In genomic region chr6:157555795-157556645, GRCh38 we compare ENCODE assay signal across 17 cellular contexts.
DNase-seq lines count a peak whose midpoint lies in the region; TF ChIP-seq lines count a peak whose summit lies in the region.
"Had no signal": no experiment of that assay in that cellular context is flagged by ENCODE, and none has a peak within 500 bp of the region (broad histone marks: within the 10 kb centered on the region; RNA-seq: fewer than 3 reads in every experiment).

No MANE protein-coding gene starts in this region.

- intact Hi-C loops in OCI-LY7 (cut with micrococcal nuclease; ENCODE audit: unreplicated experiment) = loop anchor here (5.0 to 10.0 kb wide), 2 partner anchors 174 to 191 kb away; partner anchors contain the start of gene ZDHHC14

- peaks cover 15% of the 10 kb centered on the region for H3F3A ChIP-seq in DOHH2 (ENCODE audit: control insufficient read depth, insufficient read depth)

- peak overlapping the region; percentile 6 for H2AK5ac ChIP-seq in neuronal stem cell (ENCODE audit: low read depth, low read length)

- DNase-seq in OCI-LY7 (ENCODE audit: low spot score) (no peak), endodermal cell (peak; percentile 33), neuronal stem cell (ENCODE audit: low spot score) (no peak), NCI-H2171 treated with DMSO at 0.1 percent for 48 hours (lab: John Stamatoyannopoulos, UW) (no peak), MV-4-11 (lab: John Stamatoyannopoulos, UW) (no peak), GM10266 (ENCODE audit: extremely low spot score) (no peak)
- DNase-seq: activated CD4-positive, alpha-beta T cell treated with anti-CD3 and anti-CD28 coated beads for 1 hour; NCI-H1694; PC-3; posterior cingulate gyrus; stimulated activated CD4-positive, alpha-beta T cell treated with anti-CD3 and anti-CD28 coated beads, Interleukin-4, amount 100 ng/mL, for 4 hours; stimulated activated CD8-positive, alpha-beta memory T cell treated with anti-CD3 and anti-CD28 coated beads, Interleukin-4, amount 100 ng/mL, for 48 hours; testis had no signal

- BruUV-seq in OCI-LY7 (replicated peaks; lab: Mats Ljungman, UMichigan) = no TSS peak

- no peak overlapping the region for H4K8ac ChIP-seq in neuronal stem cell (ENCODE audit: low read depth, low read length)

- H3K79me2 ChIP-seq in DOHH2 (ENCODE audit: control insufficient read depth, low read length) (no peaks in the 10 kb centered on the region), OCI-LY7 (ENCODE audit: insufficient read depth, low read depth, low read length) (no peaks in the 10 kb centered on the region)

- no peaks in the 10 kb centered on the region for H3K79me1 ChIP-seq in neuronal stem cell (ENCODE audit: low read depth, low read length)

- H3K4me1 ChIP-seq in DOHH2 (ENCODE audit: control insufficient read depth, low read length) = peaks cover 56% of the 10 kb centered on the region
- peaks cover 50% of the 10 kb centered on the region for H3K4me1 ChIP-seq in OCI-LY7 (ENCODE audit: insufficient read depth, low read length, poor library complexity, severe bottlenecking)
- H3K4me1 ChIP-seq in endodermal cell (ENCODE audit: control insufficient read depth, insufficient read depth, low read length) = peaks cover 3% of the 10 kb centered on the region
- peaks cover 16 to 34% of the 10 kb centered on the region in 2 donors for H3K4me1 ChIP-seq in neuronal stem cell (ENCODE audit: control insufficient read depth in 2 of 2, insufficient read depth in 1 of 2, low read depth in 1 of 2, low read length in 2 of 2)
- H3K4me1 ChIP-seq: ascending aorta, testis had no signal

- H2BK120ac ChIP-seq in neuronal stem cell (ENCODE audit: low read depth, low read length) = no peak overlapping the region

- H4K20me1 ChIP-seq in DOHH2 (ENCODE audit: control insufficient read depth, insufficient read depth, low read depth, low read length) (no peaks in the 10 kb centered on the region), OCI-LY7 (ENCODE audit: insufficient read depth, low read length) (no peaks in the 10 kb centered on the region)

- H2BK5ac ChIP-seq in neuronal stem cell (ENCODE audit: low read length) = peak overlapping the region; percentile 78

- 90% methylated on average over 21 to 27 of the region's 27 CpGs for WGBS in endodermal cell (ENCODE audit: insufficient coverage in 1 of 2, insufficient read length in 1 of 2), 2 experiments
- no CpG with 5 or more reads among the region's 27 CpGs for WGBS in neuronal stem cell (ENCODE audit: extremely low coverage in 2 of 2, insufficient read length in 2 of 2, insufficient replicate concordance in 1 of 2), 2 donors

- POLR2A ChIA-PET in OCI-LY7 (lab: Charles Lee) = interaction anchor here (0.8 to 3.0 kb wide), 5 partner anchors 12 to 45 kb away, joined by 3 to 27 read pairs (median 3); no protein-coding TSS in a partner anchor

- H4K91ac ChIP-seq in neuronal stem cell (ENCODE audit: low read depth, low read length, poor library complexity) = no peak overlapping the region

- H3K4me2 ChIP-seq in DOHH2 (ENCODE audit: low read length) (peak overlapping the region; percentile 91), OCI-LY7 (ENCODE audit: low read length) (peak overlapping the region; percentile 70; the same call in 1 of the 2 replicates), neuronal stem cell (ENCODE audit: insufficient read depth, low read length, poor library complexity, severe bottlenecking) (no peak overlapping the region)

- no peaks in the 10 kb centered on the region for H3K9me2 ChIP-seq in DOHH2 (replicated peaks; ENCODE audit: control insufficient read depth, low read length)
- H3K9me2 ChIP-seq in OCI-LY7 (ENCODE audit: insufficient read depth, low read length) = no peaks in the 10 kb centered on the region

- no peak overlapping the region for H3K4me3 Mint-ChIP-seq in endodermal cell

- no peak overlapping the region for H2BK15ac ChIP-seq in neuronal stem cell (ENCODE audit: low read length)

- H2AFZ ChIP-seq in OCI-LY7 (ENCODE audit: low read length) (peak overlapping the region; percentile 58; the same call in 1 of the 2 replicates), neuronal stem cell (ENCODE audit: low read length) (no peak overlapping the region)

- H3K4me1 Mint-ChIP-seq in endodermal cell = peaks cover 17% of the 10 kb centered on the region

- H3K27me3 ChIP-seq in DOHH2 (ENCODE audit: control insufficient read depth, low read length) (peaks cover 2% of the 10 kb centered on the region; the same call in 1 of the 2 replicates), endodermal cell (ENCODE audit: control insufficient read depth, insufficient read depth, low read length, poor library complexity, severe bottlenecking) (no peaks in the 10 kb centered on the region), neuronal stem cell (ENCODE audit: control insufficient read depth in 3 of 3, insufficient read depth in 3 of 3, low read depth in 1 of 3, low read length in 3 of 3) (no peaks in the 10 kb centered on the region)
- H3K27me3 ChIP-seq: ascending aorta, testis had no signal

- no peak overlapping the region for H3K27ac Mint-ChIP-seq in endodermal cell

- H3K23ac ChIP-seq in neuronal stem cell (ENCODE audit: low read depth, low read length, poor library complexity) = no peak overlapping the region

- no peaks in the 10 kb centered on the region for H3K27me3 Mint-ChIP-seq in endodermal cell (ENCODE audit: insufficient read depth)

- H3K9me3 ChIP-seq in DOHH2 (ENCODE audit: control insufficient read depth, insufficient read depth, low read length) (no peaks in the 10 kb centered on the region), OCI-LY7 (ENCODE audit: low read length) (no peaks in the 10 kb centered on the region), endodermal cell (ENCODE audit: control insufficient read depth, low read length) (no peaks in the 10 kb centered on the region), neuronal stem cell (replicated peaks in 1 of 2; ENCODE audit: control insufficient read depth in 2 of 2, insufficient read depth in 1 of 2, low read depth in 1 of 2, low read length in 2 of 2) (no peaks in the 10 kb centered on the region)
- H3K9me3 ChIP-seq: ascending aorta, testis had no signal

- H3K9ac ChIP-seq in endodermal cell (ENCODE audit: extremely low read depth, low read length, poor library complexity, severe bottlenecking) = no peak overlapping the region
- H3K9ac ChIP-seq in neuronal stem cell (ENCODE audit: low read depth, low read length, poor library complexity) = no peak overlapping the region

- no peaks in the 10 kb centered on the region for H3K9me3 Mint-ChIP-seq in endodermal cell

- H3K27ac ChIP-seq in DOHH2 (ENCODE audit: low read depth, low read length) (peak overlapping the region; percentile 90), OCI-LY7 (ENCODE audit: low read depth, low read length, poor library complexity, severe bottlenecking) (peak overlapping the region; percentile 79), endodermal cell (ENCODE audit: low read depth, low read length) (no peak overlapping the region), neuronal stem cell (replicated peaks; ENCODE audit: low read length) (peak overlapping the region; percentile 53)
- H3K27ac ChIP-seq: ascending aorta, SK-N-MC, testis had no signal

- H3K14ac ChIP-seq in neuronal stem cell (ENCODE audit: low read length) = no peak overlapping the region

- no peak overlapping the region for H2BK12ac ChIP-seq in neuronal stem cell (ENCODE audit: low read length)

- H3K36me3 ChIP-seq in DOHH2 (ENCODE audit: control insufficient read depth, low read length) (no peaks in the 10 kb centered on the region), OCI-LY7 (ENCODE audit: insufficient read depth, low read length) (no peaks in the 10 kb centered on the region), endodermal cell (ENCODE audit: control insufficient read depth, insufficient read depth, low read length) (no peaks in the 10 kb centered on the region), neuronal stem cell (replicated peaks in 1 of 2; ENCODE audit: control insufficient read depth in 2 of 2, insufficient read depth in 2 of 2, low read length in 2 of 2) (no peaks in the 10 kb centered on the region)
- H3K36me3 ChIP-seq: ascending aorta had no signal

- no peak overlapping the region for H3K4ac ChIP-seq in neuronal stem cell (ENCODE audit: low read length)

- H3K36me3 Mint-ChIP-seq in endodermal cell (ENCODE audit: low read depth) = no peaks in the 10 kb centered on the region

- H3K4me3 ChIP-seq in DOHH2 (ENCODE audit: low read length) (peak overlapping the region; percentile 67), OCI-LY7 (ENCODE audit: low read depth, low read length, poor library complexity, severe bottlenecking) (no peak overlapping the region), endodermal cell (ENCODE audit: low read length) (no peak overlapping the region), neuronal stem cell (ENCODE audit: low read length in 2 of 2) (no peak overlapping the region)
- H3K4me3 ChIP-seq: ascending aorta, SK-N-MC, skin epidermis, testis had no signal

- H3K18ac ChIP-seq in neuronal stem cell (ENCODE audit: low read length) = peak overlapping the region; percentile 51

- CTCF ChIA-PET in OCI-LY7 (lab: Charles Lee; ENCODE audit: unreplicated experiment) = interaction anchor here (1.1 kb wide), 1 partner anchor 10 kb away, joined by 3 read pairs; no protein-coding TSS in a partner anchor

- TF ChIP-seq CTCF in DOHH2 (IDR thresholded peaks at IDR 0.05; ENCODE audit: low read depth, low read length, poor library complexity, severe bottlenecking) = no peak
- TF ChIP-seq CTCF in OCI-LY7 (conservative IDR thresholded peaks at IDR 0.05; ENCODE audit: low read length) = no peak
- no peak for TF ChIP-seq CTCF in endodermal cell (conservative IDR thresholded peaks at IDR 0.05)
- TF ChIP-seq CTCF in GM10266 (IDR thresholded peaks at IDR 0.05; ENCODE audit: control insufficient read depth, insufficient read depth, low read depth, missing control alignments) = no peak
